ENCODE assay signal across 8 cellular contexts in genomic region chr20:63653974-63654680, GRCh38. TPM values are rescaled to one million over a fixed set of nuclear protein-coding genes. Genes with fewer than 3 reads are reported as not detected.
DNase-seq lines count a peak whose midpoint lies in the region; ATAC-seq, FAIRE-seq and TF ChIP-seq lines count a peak whose summit lies in the region.

No MANE protein-coding gene starts in this region.

- H3K4me3 Mint-ChIP-seq in activated naive CD4-positive, alpha-beta T cell treated with anti-CD3 and anti-CD28 coated beads, Interleukin-2, amount 50 U/mL, for 24 hours = peak overlapping the region; percentile 73
- peak overlapping the region; percentile 67 for H3K4me3 Mint-ChIP-seq in astrocyte (ENCODE audit: unreplicated experiment)

- peaks cover 25% of the 10 kb centered on the region for H3K4me1 ChIP-seq in astrocyte (ENCODE audit: insufficient read depth, low read length)
- peaks cover 5% of the 10 kb centered on the region for H3K4me1 ChIP-seq in mesodermal cell (ENCODE audit: control insufficient read depth, insufficient read depth, low read length, poor library complexity, severe bottlenecking)
- H3K4me1 ChIP-seq in transverse colon = peaks cover 10 to 41% (median 28%) of the 10 kb centered on the region in 4 donors

- no peak for TF ChIP-seq POLR2A in transverse colon (IDR thresholded peaks at IDR 0.05)

- H3K4me3 ChIP-seq in astrocyte (ENCODE audit: insufficient read depth, low read depth, low read length) (peak overlapping the region; percentile 54), mesodermal cell (ENCODE audit: extremely low read depth, insufficient read depth, low read length, poor library complexity, severe bottlenecking) (peak overlapping the region; percentile 48), transverse colon (peak overlapping the region in 1 of 4 donors; percentile 58)

- in situ Hi-C loops in transverse colon (cut with MboI; ENCODE audit: low pct_ligation_motif_present in 1 of 4, low pct_unique_long_range_greater_than_20kb in 1 of 4, low sequenced_read_pairs in 3 of 4) = no loop called here

- H3K27ac ChIP-seq in astrocyte (ENCODE audit: low read depth, low read length) (no peak overlapping the region), mesodermal cell (ENCODE audit: low read depth, low read length, severe bottlenecking) (peak overlapping the region; percentile 8), transverse colon (peak overlapping the region; percentile 32 to 70 (median 42))

- no peaks in the 10 kb centered on the region for H3K27me3 ChIP-seq in astrocyte (ENCODE audit: insufficient read depth, low read length)
- H3K27me3 ChIP-seq in transverse colon = peaks cover 36% of the 10 kb centered on the region

- peaks cover 34% of the 10 kb centered on the region for H3K4me1 Mint-ChIP-seq in activated naive CD4-positive, alpha-beta T cell treated with anti-CD3 and anti-CD28 coated beads, Interleukin-2, amount 50 U/mL, for 24 hours
- H3K4me1 Mint-ChIP-seq in astrocyte (ENCODE audit: low read depth, unreplicated experiment) = peaks cover 5% of the 10 kb centered on the region

- intact Hi-C loops in transverse colon (cut with DNase I; ENCODE audit: low total_unique reads) = loop anchor here (2.0 kb wide), 1 partner anchor 55 kb away; the partner anchor contains the start of gene ZGPAT

- peaks cover 13% of the 10 kb centered on the region for H3K79me2 ChIP-seq in astrocyte (ENCODE audit: insufficient read depth, low read length)

- H3K9ac ChIP-seq in astrocyte (ENCODE audit: low read length) = peak overlapping the region; percentile 31

- ATAC-seq in GM18520 (IDR thresholded peaks at IDR 0.05; ENCODE audit: unreplicated experiment) = no peak

- no peaks in the 10 kb centered on the region for H3K9me3 Mint-ChIP-seq in activated naive CD4-positive, alpha-beta T cell treated with anti-CD3 and anti-CD28 coated beads, Interleukin-2, amount 50 U/mL, for 24 hours
- peaks cover 3% of the 10 kb centered on the region for H3K9me3 Mint-ChIP-seq in astrocyte (ENCODE audit: unreplicated experiment)

- H3K36me3 ChIP-seq in astrocyte (ENCODE audit: insufficient read depth, low read length) (no peaks in the 10 kb centered on the region), mesodermal cell (ENCODE audit: control insufficient read depth, insufficient read depth, low read length) (no peaks in the 10 kb centered on the region), transverse colon (no peaks in the 10 kb centered on the region)

- no peaks in the 10 kb centered on the region for H3K9me3 ChIP-seq in astrocyte (ENCODE audit: insufficient read depth, low read depth, low read length)
- H3K9me3 ChIP-seq in mesodermal cell (ENCODE audit: control insufficient read depth, low read length) = no peaks in the 10 kb centered on the region
- no peaks in the 10 kb centered on the region for H3K9me3 ChIP-seq in transverse colon

- FAIRE-seq in astrocyte (lab: Jason Lieb, UNC) (no peak), HTR-8/SVneo (lab: Jason Lieb, UNC) (no peak), frontal cortex (lab: Jason Lieb, UNC) (no peak)

- H3K36me3 Mint-ChIP-seq in activated naive CD4-positive, alpha-beta T cell treated with anti-CD3 and anti-CD28 coated beads, Interleukin-2, amount 50 U/mL, for 24 hours = peaks cover 1% of the 10 kb centered on the region
- H3K36me3 Mint-ChIP-seq in astrocyte (ENCODE audit: low read depth, unreplicated experiment) = no peaks in the 10 kb centered on the region

- peak overlapping the region; percentile 46 for H3K27ac Mint-ChIP-seq in activated naive CD4-positive, alpha-beta T cell treated with anti-CD3 and anti-CD28 coated beads, Interleukin-2, amount 50 U/mL, for 24 hours
- no peak overlapping the region for H3K27ac Mint-ChIP-seq in astrocyte (ENCODE audit: unreplicated experiment)

- TF ChIP-seq CTCF in astrocyte (IDR thresholded peaks at IDR 0.05; ENCODE audit: insufficient read depth, low read depth, low read length) (no peak), transverse colon (IDR thresholded peaks at IDR 0.05) (no peak)

- H3K4me2 ChIP-seq in astrocyte (ENCODE audit: low read length) = peak overlapping the region; percentile 91

- TF ChIP-seq EP300 in transverse colon (IDR thresholded peaks at IDR 0.05; ENCODE audit: low read depth) = no peak

- no peak for DNase-seq in activated naive CD4-positive, alpha-beta T cell treated with anti-CD3 and anti-CD28 coated beads, Interleukin-2, amount 50 U/mL, for 16 hours
- DNase-seq in astrocyte (ENCODE audit: low read depth) = no peak
- DNase-seq in transverse colon = no peak
- DNase-seq in HTR-8/SVneo (ENCODE audit: insufficient read length, low spot score) = no peak
- DNase-seq in frontal cortex (ENCODE audit: low spot score in 2 of 2) = no peak

- H2AFZ ChIP-seq in astrocyte (ENCODE audit: low read depth, low read length) = peak overlapping the region; percentile 60

- H3K27me3 Mint-ChIP-seq in activated naive CD4-positive, alpha-beta T cell treated with anti-CD3 and anti-CD28 coated beads, Interleukin-2, amount 50 U/mL, for 24 hours = no peaks in the 10 kb centered on the region
- H3K27me3 Mint-ChIP-seq in astrocyte (ENCODE audit: low read depth, unreplicated experiment) = peaks cover 1% of the 10 kb centered on the region

- peaks cover 17% of the 10 kb centered on the region for H4K20me1 ChIP-seq in astrocyte (ENCODE audit: insufficient read depth, low read length)

- WGBS in mesodermal cell (ENCODE audit: insufficient coverage in 2 of 2), 2 experiments = 44 to 49% methylated on average over 10 to 11 of the region's 15 CpGs
- WGBS in transverse colon (ENCODE audit: low coverage in 1 of 2), 2 donors = 50 to 55% methylated on average over 6 to 15 of the region's 15 CpGs

RNA-seq across cellular contexts. Expression of gene STMN3, which starts 0.9 kb away (rescaled TPM):
- total RNA-seq in astrocyte (29.2 and 30.7 TPM in 2 replicates), transverse colon (1 to 10 TPM in 3 of 4 donors, under 1 TPM in 1; 0.75 to 7.1 (median 4.4) TPM), frontal cortex (104 TPM)
- polyA plus RNA-seq in mesodermal cell (2013, experiment 1 of 2) = 26.6 TPM
- 21.9 TPM for polyA plus RNA-seq in mesodermal cell (2013, experiment 2 of 2)

RNA-seq across cellular contexts. Expression of gene RTEL1, which starts 4.0 kb away (rescaled TPM):
- total RNA-seq in astrocyte (15.5 and 15.6 TPM in 2 replicates), transverse colon (10 to 100 TPM; 18.8 to 84.9 (median 24.1) TPM), frontal cortex (8.2 TPM)
- polyA plus RNA-seq in mesodermal cell (2013, experiment 1 of 2) = 13.8 TPM
- polyA plus RNA-seq in mesodermal cell (2013, experiment 2 of 2) = 9.6 TPM

RNA-seq across cellular contexts. Expression of gene GMEB2, which starts 27.2 kb away (rescaled TPM):
- total RNA-seq in astrocyte = 10.7 and 11.7 TPM in 2 replicates
- polyA plus RNA-seq in mesodermal cell (2013, experiment 1 of 2) = 10.8 TPM
- 8.0 TPM for polyA plus RNA-seq in mesodermal cell (2013, experiment 2 of 2)
- 10 to 100 TPM in 3 of 4 donors, 1 to 10 TPM in 1; 9.0 to 20.3 (median 13.5) TPM for total RNA-seq in transverse colon
- 6.1 TPM for total RNA-seq in frontal cortex

RNA-seq across cellular contexts. Expression of gene TNFRSF6B, which starts 42.3 kb away (rescaled TPM):
- total RNA-seq in astrocyte = 2.0 and 2.8 TPM in 2 replicates
- 1.4 TPM for polyA plus RNA-seq in mesodermal cell (2013, experiment 1 of 2)
- 1.6 TPM for polyA plus RNA-seq in mesodermal cell (2013, experiment 2 of 2)
- total RNA-seq in transverse colon = 10 to 100 TPM in 3 of 4 donors, 1 to 10 TPM in 1; 4.2 to 34.4 (median 13.6) TPM
- total RNA-seq in frontal cortex = not detected

RNA-seq across cellular contexts. Expression of gene ARFRP1, which starts 53.6 kb away (rescaled TPM):
- total RNA-seq in astrocyte (30.0 and 32.5 TPM in 2 replicates), transverse colon (10 to 100 TPM; 46.2 to 75.4 (median 56.2) TPM), frontal cortex (18.3 TPM)
- 15.0 TPM for polyA plus RNA-seq in mesodermal cell (2013, experiment 1 of 2)
- 14.0 TPM for polyA plus RNA-seq in mesodermal cell (2013, experiment 2 of 2)
